Comparison of ENCODE assay signal across 8 cellular contexts in the genomic region with DNA sequence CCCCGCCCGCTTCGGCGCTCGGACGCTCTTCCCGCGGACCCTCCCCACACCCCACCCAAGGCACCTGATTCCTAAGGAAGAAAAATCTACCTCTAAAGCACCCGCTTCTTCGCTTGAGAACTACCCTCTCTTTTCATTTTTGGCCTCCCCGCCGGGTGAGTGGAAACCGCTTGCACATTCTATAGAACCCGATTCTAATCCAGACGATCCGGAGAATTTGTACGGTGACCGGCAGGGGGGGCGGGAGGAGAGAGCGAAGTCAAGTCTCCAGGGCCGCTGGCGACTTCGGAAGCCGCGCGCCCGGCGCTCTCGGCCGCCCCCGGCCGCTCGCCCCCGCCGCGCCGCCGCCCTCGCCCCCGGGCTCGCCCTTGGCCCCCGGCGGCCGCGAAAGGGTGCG. TPM values are rescaled to one million over a fixed set of nuclear protein-coding genes. Genes with fewer than 3 reads are reported as not detected.
A peak's percentile ranks its signal among the peaks of the same experiment; 100 is the strongest.
DNase-seq lines count a peak whose midpoint lies in the region; ATAC-seq and TF ChIP-seq lines count a peak whose summit lies in the region.

A gene (plus strand): TSS at position 262 of the 397 bp plus-strand sequence. CDS start 221 bp downstream, outside the sequence.

- no peaks in the 10 kb centered on the region for H3K9me3 Mint-ChIP-seq in activated naive CD8-positive, alpha-beta T cell treated with anti-CD3 and anti-CD28 coated beads, Interleukin-2, amount 10 ng/mL, durations not matched to agents 7 days and 5 days

- peak; percentile 63 for DNase-seq in GM04504 (ENCODE audit: low read depth)
- peak; percentile 46 for DNase-seq in NCI-H446 treated with DMSO at 0.1 percent for 48 hours (lab: John Stamatoyannopoulos, UW)
- peak; percentile 53 for DNase-seq in activated naive CD8-positive, alpha-beta T cell treated with anti-CD3 and anti-CD28 coated beads, Interleukin-2, amount 10 ng/mL, durations not matched to agents 7 days and 5 days
- DNase-seq in Right ventricle myocardium superior: peak; percentile 66
- peak; percentile 92 for DNase-seq in osteoblast (ENCODE audit: insufficient read length, low spot score, missing footprints)
- DNase-seq in NK-92 treated with Interleukin-12 subunit alpha and Interleukin-12 subunit beta, amount 100 ng/mL, for 24 hours (lab: John Stamatoyannopoulos, UW): no peak
- DNase-seq in effector CD4-positive, alpha-beta T cell: no peak

- TF ChIP-seq CTCF in osteoblast (IDR thresholded peaks at IDR 0.05; ENCODE audit: extremely low read depth, low read depth, low read length): peak; percentile 27

- no peaks in the 10 kb centered on the region for H3K36me3 Mint-ChIP-seq in activated naive CD8-positive, alpha-beta T cell treated with anti-CD3 and anti-CD28 coated beads, Interleukin-2, amount 10 ng/mL, durations not matched to agents 7 days and 5 days

- no peaks in the 10 kb centered on the region for H3K9me3 ChIP-seq in osteoblast (ENCODE audit: low read depth, low read length)

- peak within 1 kb of the TSS; percentile 85 for H3K4me2 ChIP-seq in osteoblast (ENCODE audit: insufficient read depth, low read length)

- POLR2A ChIA-PET in activated naive CD8-positive, alpha-beta T cell treated with anti-CD3 and anti-CD28 coated beads, Interleukin-2, amount 10 ng/mL, durations not matched to agents 7 days and 5 days (lab: Charles Lee): no interaction called here

- ATAC-seq in activated naive CD8-positive, alpha-beta T cell treated with anti-CD3 and anti-CD28 coated beads, Interleukin-2, amount 10 ng/mL, durations not matched to agents 7 days and 5 days (ENCODE audit: low read depth): no peak
- ATAC-seq in Right ventricle myocardium superior (ENCODE audit: poor library complexity) (no peak), HG02623 (IDR thresholded peaks at IDR 0.05; ENCODE audit: unreplicated experiment) (no peak)

- intact Hi-C loops in Right ventricle myocardium superior (cut with DNase I): loop anchor here (10.0 kb wide), 1 partner anchor 116 kb away; no protein-coding TSS in a partner anchor

- H3K27ac ChIP-seq in osteoblast (ENCODE audit: low read depth, low read length): peak within 1 kb of the TSS; percentile 6

- no peaks in the 10 kb centered on the region for H3K79me2 ChIP-seq in osteoblast (ENCODE audit: insufficient read depth, low read length)

- peaks cover 8% of the 10 kb centered on the region for H3K4me1 Mint-ChIP-seq in activated naive CD8-positive, alpha-beta T cell treated with anti-CD3 and anti-CD28 coated beads, Interleukin-2, amount 10 ng/mL, durations not matched to agents 7 days and 5 days

- H3K27ac Mint-ChIP-seq in activated naive CD8-positive, alpha-beta T cell treated with anti-CD3 and anti-CD28 coated beads, Interleukin-2, amount 10 ng/mL, durations not matched to agents 7 days and 5 days: no peak within 1 kb of the TSS

- peak within 1 kb of the TSS; percentile 90 for H2AFZ ChIP-seq in osteoblast (ENCODE audit: low read length)

- H3K27me3 ChIP-seq in osteoblast (ENCODE audit: insufficient read depth, low read length): no peaks in the 10 kb centered on the region

- H3K4me1 ChIP-seq in osteoblast (ENCODE audit: insufficient read depth, low read length): peaks cover 24% of the 10 kb centered on the region

- no peaks in the 10 kb centered on the region for H4K20me1 ChIP-seq in osteoblast (ENCODE audit: insufficient read depth, low read length)

- peak within 1 kb of the TSS; percentile 75 for H3K4me3 Mint-ChIP-seq in activated naive CD8-positive, alpha-beta T cell treated with anti-CD3 and anti-CD28 coated beads, Interleukin-2, amount 10 ng/mL, durations not matched to agents 7 days and 5 days

- no peaks in the 10 kb centered on the region for H3K36me3 ChIP-seq in osteoblast (ENCODE audit: insufficient read depth, low read length)

- H3K27me3 Mint-ChIP-seq in activated naive CD8-positive, alpha-beta T cell treated with anti-CD3 and anti-CD28 coated beads, Interleukin-2, amount 10 ng/mL, durations not matched to agents 7 days and 5 days: peaks cover 66% of the 10 kb centered on the region

- peak within 1 kb of the TSS; percentile 80 for H3K4me3 ChIP-seq in osteoblast (ENCODE audit: insufficient read depth, low read length)

RNA-seq across cellular contexts. Expression of the gene that starts here (rescaled TPM):
- total RNA-seq in activated naive CD8-positive, alpha-beta T cell treated with anti-CD3 and anti-CD28 coated beads, Interleukin-2, amount 10 ng/mL, durations not matched to agents 7 days and 5 days: not detected
- total RNA-seq in Right ventricle myocardium superior: 187 TPM
- 0.59 and 1.4 TPM in 2 replicates for total RNA-seq in osteoblast

Comparison
In these comparisons a context has a peak if more than half of its experiments do, and no peak if none do; other contexts are left out.
1. RNA of the gene that starts here (total RNA-seq): 187 TPM in Right ventricle myocardium superior (single experiment); 0.59 to 1.4 TPM in osteoblast and not detected in activated naive CD8-positive, alpha-beta T cell treated with anti-CD3 and anti-CD28 coated beads, Interleukin-2, amount 10 ng/mL, durations not matched to agents 7 days and 5 days; every median in the first group is over 10 times any median in the second.
2. Peak in DNase-seq in activated naive CD8-positive, alpha-beta T cell treated with anti-CD3 and anti-CD28 coated beads, Interleukin-2, amount 10 ng/mL, durations not matched to agents 7 days and 5 days; RNA of the gene not detected or under 1 TPM.
3. DNase-seq: peak in GM04504 (single experiment), NCI-H446 treated with DMSO at 0.1 percent for 48 hours (single experiment), Right ventricle myocardium superior (single experiment) and osteoblast (single experiment); none in NK-92 treated with Interleukin-12 subunit alpha and Interleukin-12 subunit beta, amount 100 ng/mL, for 24 hours (single experiment) and effector CD4-positive, alpha-beta T cell (single experiment).